Comparison of ENCODE assay signal across 20 cellular contexts in genomic region chr18:9735238-9735637, GRCh38. TPM values are rescaled to one million over a fixed set of nuclear protein-coding genes. Genes with fewer than 3 reads are reported as not detected.
DNase-seq lines count a peak whose midpoint lies in the region; ATAC-seq, FAIRE-seq and TF ChIP-seq lines count a peak whose summit lies in the region.
"Had no signal": no experiment of that assay in that cellular context is flagged by ENCODE, and none has a peak within 500 bp of the region (broad histone marks: within the 10 kb centered on the region; RNA-seq: fewer than 3 reads in every experiment).

No MANE protein-coding gene starts in this region.

- TF ChIP-seq CTCF in RWPE1 (conservative IDR thresholded peaks at IDR 0.05; ENCODE audit: low read depth) (no peak), HepG2 (CRISPR knock-in tag; IDR thresholded peaks at IDR 0.05) (no peak), tibial nerve (IDR thresholded peaks at IDR 0.05) (no peak)

- BruUV-seq in HepG2 (replicated peaks; lab: Mats Ljungman, UMichigan) = no TSS peak

- peaks cover 33% of the 10 kb centered on the region for H3K4me1 ChIP-seq in HepG2 (ENCODE audit: insufficient read depth, low read length)
- H3K4me1 ChIP-seq in tibial nerve = peaks cover 0 to 22% (median 3%) of the 10 kb centered on the region in 4 donors

- H3K27ac Mint-ChIP-seq in stimulated activated naive CD8-positive, alpha-beta T cell treated with anti-CD3 and anti-CD28 coated beads, Interleukin-15, amount 100 ng/mL, for 72 hours = no peak overlapping the region

- peak; percentile 34 for FAIRE-seq in HepG2 (lab: Jason Lieb, UNC)
- no peak for FAIRE-seq in urothelium cell line (lab: Jason Lieb, UNC)
- FAIRE-seq: GM18507, GM19239 had no signal

- no peak for TF ChIP-seq POLR2A in HepG2 (IDR thresholded peaks at IDR 0.05; ENCODE audit: insufficient read depth in 1 of 2, low read depth in 2 of 2, low read length in 2 of 2)
- no peak for TF ChIP-seq POLR2A in tibial nerve (IDR thresholded peaks at IDR 0.05)

- no peaks in the 10 kb centered on the region for H3K36me3 ChIP-seq in HepG2 (replicated peaks in 1 of 2; ENCODE audit: control insufficient read depth in 1 of 2, insufficient read depth in 2 of 2, low read length in 2 of 2)
- peaks cover 0 to 17% (median 0%) of the 10 kb centered on the region in 3 donors for H3K36me3 ChIP-seq in tibial nerve
- H3K36me3 ChIP-seq: SJCRH30, transverse colon had no signal

- ATAC-seq in stimulated activated naive CD8-positive, alpha-beta T cell treated with anti-CD3 and anti-CD28 coated beads, Interleukin-15, amount 100 ng/mL, for 72 hours = peak; percentile 66
- no peak for ATAC-seq in stimulated activated naive CD8-positive, alpha-beta T cell treated with anti-CD3 and anti-CD28 coated beads, Interleukin-15, Interleukin-2, amounts not matched to agents 100 U/mL and 50 U/mL, for 24 hours
- ATAC-seq in HepG2 = peak; percentile 53
- ATAC-seq in GM21619 (IDR thresholded peaks at IDR 0.05; ENCODE audit: unreplicated experiment) = no peak

- H3K27ac ChIP-seq in RWPE1 = peak overlapping the region; percentile 81
- no peak overlapping the region for H3K27ac ChIP-seq in HepG2 (ENCODE audit: extremely low read length, insufficient read depth, low read length)
- H3K27ac ChIP-seq in tibial nerve = no peak overlapping the region
- H3K27ac ChIP-seq: sigmoid colon, SJCRH30, transverse colon had no signal

- POLR2A ChIA-PET in RWPE1 (lab: Yijun Ruan, JAX; ENCODE audit: low non-redundant PET) (no interaction called here), HepG2 (lab: Yijun Ruan, JAX) (no interaction called here)

- H3K27me3 Mint-ChIP-seq in stimulated activated naive CD8-positive, alpha-beta T cell treated with anti-CD3 and anti-CD28 coated beads, Interleukin-15, amount 100 ng/mL, for 72 hours = peaks cover 50% of the 10 kb centered on the region
- H3K27me3 Mint-ChIP-seq: IgD-negative memory B cell had no signal

- H3K9ac ChIP-seq in HepG2 (ENCODE audit: insufficient read depth, low read depth, low read length) = no peak overlapping the region

- H4K20me1 ChIP-seq in HepG2 (ENCODE audit: insufficient read depth, low read length) = no peaks in the 10 kb centered on the region

- H3K9me3 ChIP-seq in HepG2 (ENCODE audit: low read length) (no peaks in the 10 kb centered on the region), tibial nerve (no peaks in the 10 kb centered on the region)
- H3K9me3 ChIP-seq: sigmoid colon, SJCRH30, transverse colon had no signal

- no peak overlapping the region for H2AFZ ChIP-seq in HepG2 (ENCODE audit: low read length)

- H3K4me3 ChIP-seq in HepG2 (replicated peaks in 1 of 3; ENCODE audit: insufficient read depth in 1 of 3, low read depth in 2 of 3, low read length in 3 of 3) (no peak overlapping the region), tibial nerve (no peak overlapping the region)
- H3K4me3 ChIP-seq: sigmoid colon, SJCRH30, transverse colon had no signal

- in situ Hi-C loops in HepG2 (cut with HindIII; ENCODE audit: extremely low pct_ligation_motif_present, low pct_unique_long_range_greater_than_20kb) = no loop called here

- peak overlapping the region in 1 of 2 donors; percentile 26 for H3K4me3 Mint-ChIP-seq in stimulated activated naive CD8-positive, alpha-beta T cell treated with anti-CD3 and anti-CD28 coated beads, Interleukin-15, amount 100 ng/mL, for 72 hours
- H3K4me3 Mint-ChIP-seq: IgD-negative memory B cell had no signal

- no peaks in the 10 kb centered on the region for H3K79me2 ChIP-seq in HepG2 (ENCODE audit: insufficient read depth, low read length)

- peak in 1 of 2 donors; percentile 23 for DNase-seq in stimulated activated naive CD8-positive, alpha-beta T cell treated with anti-CD3 and anti-CD28 coated beads, Interleukin-15, amount 100 ng/mL, for 72 hours
- no peak for DNase-seq in stimulated activated naive CD8-positive, alpha-beta T cell treated with anti-CD3 and anti-CD28 coated beads, Interleukin-15, Interleukin-2, amounts not matched to agents 100 U/mL and 50 U/mL, for 24 hours
- no peak for DNase-seq in RWPE1 (ENCODE audit: low spot score)
- peak; percentile 54 for DNase-seq in HepG2 (ENCODE audit: low spot score)
- DNase-seq in COLO668 (lab: John Stamatoyannopoulos, UW; ENCODE audit: unreplicated experiment) = no peak
- DNase-seq in tibial nerve (ENCODE audit: low spot score in 2 of 2) = no peak
- no peak for DNase-seq in urothelium cell line (ENCODE audit: low spot score)
- DNase-seq: activated gamma-delta T cell; NCI-H1417 treated with DMSO at 0.1 percent for 48 hours; NCI-H2227 treated with DMSO at 0.1 percent for 48 hours; NK-92 treated with Interleukin-12 subunit alpha and Interleukin-12 subunit beta, amount 100 ng/mL, for 24 hours; sigmoid colon; SJCRH30; stimulated activated CD4-positive, alpha-beta T cell treated with anti-CD3 and anti-CD28 coated beads, Interleukin-4, amount 100 ng/mL, for 24 hours; T1000; transverse colon had no signal

- CTCF ChIA-PET in RWPE1 (lab: Yijun Ruan, JAX) (no interaction called here), HepG2 (lab: Yijun Ruan, JAX; ENCODE audit: low intra/inter-chr PET ratio, low total read pairs) (no interaction called here)

- TF ChIP-seq RAD21 in HepG2 (CRISPR knock-in tag; IDR thresholded peaks at IDR 0.05) = no peak

- 39% methylated on average over 8 of the region's 9 CpGs for WGBS in HepG2 (ENCODE audit: low lambda C conversion rate)
- 87 to 95% methylated on average over 9 of the region's 9 CpGs for WGBS in tibial nerve, 2 donors

- H3K27me3 ChIP-seq in HepG2 (ENCODE audit: control insufficient read depth in 1 of 2, insufficient read depth in 2 of 2, low read length in 2 of 2) (no peaks in the 10 kb centered on the region; a peak in 1 of 5 replicates), tibial nerve (no peaks in the 10 kb centered on the region)
- H3K27me3 ChIP-seq: sigmoid colon, SJCRH30, transverse colon had no signal

- intact Hi-C loops in HepG2 (cut with micrococcal nuclease; ENCODE audit: unreplicated experiment) = no loop called here

- H3K4me2 ChIP-seq in HepG2 (ENCODE audit: low read depth, low read length) = no peak overlapping the region

- no peak for TF ChIP-seq EP300 in HepG2 (IDR thresholded peaks at IDR 0.05; ENCODE audit: low read depth in 2 of 2, low read length in 2 of 2)
- no peak for TF ChIP-seq EP300 in HepG2 (CRISPR knock-in tag; IDR thresholded peaks at IDR 0.05; ENCODE audit: borderline replicate concordance)
- no peak for TF ChIP-seq EP300 in tibial nerve (IDR thresholded peaks at IDR 0.05)

- H3K9me3 Mint-ChIP-seq in stimulated activated naive CD8-positive, alpha-beta T cell treated with anti-CD3 and anti-CD28 coated beads, Interleukin-15, amount 100 ng/mL, for 72 hours = no peaks in the 10 kb centered on the region
- H3K9me3 Mint-ChIP-seq: IgD-negative memory B cell had no signal

- H3K4me1 Mint-ChIP-seq in stimulated activated naive CD8-positive, alpha-beta T cell treated with anti-CD3 and anti-CD28 coated beads, Interleukin-15, amount 100 ng/mL, for 72 hours = peaks cover 15% of the 10 kb centered on the region

TF ChIP-seq in HepG2, 621 proteins besides CTCF, POLR2A, EP300 and RAD21 (continues in another document):
- TF ChIP-seq ZFX (CRISPR knock-in tag; IDR thresholded peaks at IDR 0.05; ENCODE audit: low read depth) (peak; percentile 30; the same call in 1 of the 2 replicates), PITX1 (CRISPR knock-in tag; IDR thresholded peaks at IDR 0.05) (0 out of 2 replicates have a peak, but pooled peaks have one; percentile 21), SOX6 (IDR thresholded peaks at IDR 0.05) (no peak), SOX6 (CRISPR knock-in tag; IDR thresholded peaks at IDR 0.05) (0 out of 2 replicates have a peak, but pooled peaks have one; percentile 18), ZMYM3 (CRISPR knock-in tag; IDR thresholded peaks at IDR 0.05) (peak; percentile 61), MED1 (CRISPR knock-in tag; IDR thresholded peaks at IDR 0.05) (0 out of 2 replicates have a peak, but pooled peaks have one; percentile 17)

RNA-seq across cellular contexts. Expression of gene RAB31, which starts 27.1 kb away (rescaled TPM):
- total RNA-seq in HepG2 (2016; rRNA removed; fragmentation: Illumina TruSeq; extraction: Trizol) (1.7 and 3.6 TPM in 2 replicates), tibial nerve (10 to 100 TPM; 27.1 to 54.4 (median 44.3) TPM)
- total RNA-seq in HepG2 (2016; cell fraction: cytosol; rRNA removed; fragmentation: Illumina TruSeq; extraction: Trizol; ENCODE audit: low read depth) = 1.4 and 2.6 TPM in 2 replicates
- total RNA-seq in HepG2 (2016; cell fraction: insoluble cytoplasmic fraction; rRNA removed; fragmentation: Illumina TruSeq; extraction: Trizol) = 2.9 TPM in 2 replicates
- 3.1 and 3.4 TPM in 2 replicates for total RNA-seq in HepG2 (2016; cell fraction: membrane; rRNA removed; fragmentation: Illumina TruSeq; extraction: Trizol)
- 1.4 and 2.6 TPM in 2 replicates for total RNA-seq in HepG2 (2016; cell fraction: nucleus; rRNA removed; fragmentation: Illumina TruSeq; extraction: Trizol)
- polyA plus RNA-seq in HepG2 (2011; rRNA removed) = 0.73 and 1.1 TPM in 2 replicates
- 0.24 and 1.2 TPM in 2 replicates for polyA plus RNA-seq in HepG2 (2011; cell fraction: cytosol; rRNA removed)
- 8.7 and 12.9 TPM in 2 replicates for polyA plus RNA-seq in HepG2 (2011; cell fraction: nucleus; rRNA removed)
- 0.38 and 2.1 TPM in 2 replicates for polyA plus RNA-seq in HepG2 (2012)
- polyA plus RNA-seq in HepG2 (2016; cell fraction: cytosol; fragmentation: Illumina TruSeq; extraction: Trizol; ENCODE audit: low read depth) = 4.4 and 5.7 TPM in 2 replicates
- 3.7 TPM in 2 replicates for polyA plus RNA-seq in HepG2 (2016; cell fraction: insoluble cytoplasmic fraction; fragmentation: Illumina TruSeq; extraction: Trizol; ENCODE audit: low read depth)
- polyA plus RNA-seq in HepG2 (2016; cell fraction: membrane; fragmentation: Illumina TruSeq; extraction: Trizol; ENCODE audit: low read depth) = 2.6 and 3.5 TPM in 2 replicates
- 2.9 and 3.0 TPM in 2 replicates for polyA plus RNA-seq in HepG2 (2016; cell fraction: nucleus; fragmentation: Illumina TruSeq; extraction: Trizol; ENCODE audit: insufficient read depth, low read depth)
- polyA minus RNA-seq in HepG2 (2011; rRNA and poly(A)+ RNA removed; ENCODE audit: low replicate concordance) = 1.9 and 153 TPM in 2 replicates
- polyA minus RNA-seq in HepG2 (2011; cell fraction: cytosol; rRNA and poly(A)+ RNA removed) = 2.8 and 4.2 TPM in 2 replicates
- 5.3 and 5.5 TPM in 2 replicates for polyA minus RNA-seq in HepG2 (2011; cell fraction: nucleus; rRNA and poly(A)+ RNA removed)

Comparison
In these comparisons a context has a peak if more than half of its experiments do, and no peak if none do; other contexts are left out.
1. ATAC-seq: peak in stimulated activated naive CD8-positive, alpha-beta T cell treated with anti-CD3 and anti-CD28 coated beads, Interleukin-15, amount 100 ng/mL, for 72 hours (single experiment) and HepG2 (single experiment); none in stimulated activated naive CD8-positive, alpha-beta T cell treated with anti-CD3 and anti-CD28 coated beads, Interleukin-15, Interleukin-2, amounts not matched to agents 100 U/mL and 50 U/mL, for 24 hours (single experiment) and GM21619 (single experiment).
2. RNA of gene RAB31, which starts 27.1 kb away (total RNA-seq): 27.1 to 54.4 TPM in tibial nerve; 1.4 to 3.6 TPM in HepG2; every median in the first group is over 4 times any median in the second.